In the genomic region with DNA sequence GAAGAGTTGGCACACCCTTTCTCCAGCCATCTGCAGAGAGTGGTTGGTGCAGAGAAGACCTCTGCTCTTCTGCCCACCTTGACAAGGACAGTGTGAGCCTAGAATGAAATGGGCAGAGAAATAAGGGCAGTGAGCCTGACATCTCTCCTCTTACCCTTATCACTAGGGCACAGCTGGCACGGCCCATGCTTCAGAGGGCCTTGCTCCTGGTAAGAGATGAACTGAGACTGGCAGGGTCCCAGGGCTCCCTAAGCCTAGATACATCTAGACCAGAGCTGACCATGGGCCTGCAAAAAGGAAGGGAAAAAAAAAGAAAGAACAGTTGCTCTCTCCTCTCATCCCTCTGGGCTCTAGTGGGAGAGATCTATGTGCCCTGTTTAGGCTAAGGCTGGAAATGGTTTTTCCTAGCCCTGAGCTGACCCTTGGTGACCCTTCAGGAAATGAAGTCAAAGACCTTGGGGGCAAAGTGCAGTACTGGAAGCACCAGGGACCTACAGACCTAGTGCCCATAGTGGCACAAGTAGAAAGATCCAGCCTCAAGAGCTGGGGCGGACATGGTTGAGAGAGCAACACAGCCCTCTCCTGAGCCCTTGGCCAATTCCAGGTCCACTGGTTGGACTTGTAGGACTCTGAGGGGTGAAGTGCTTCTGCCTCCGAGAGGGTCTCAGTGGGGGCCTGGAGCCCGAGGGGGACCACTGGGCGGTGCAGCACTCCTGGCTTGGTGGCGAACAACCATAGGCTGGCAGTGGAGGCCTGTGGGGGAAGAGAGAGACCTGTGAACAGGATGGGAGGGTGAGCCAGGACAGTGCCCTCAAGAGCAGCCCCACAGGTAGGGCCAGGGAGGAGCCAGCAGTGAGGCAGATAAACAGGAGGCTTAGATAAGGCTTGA, we compare ENCODE assay signal across 13 cellular contexts. TPM values are rescaled to one million over a fixed set of nuclear protein-coding genes. Genes with fewer than 3 reads are reported as not detected.
A peak's percentile ranks its signal among the peaks of the same experiment; 100 is the strongest.
DNase-seq lines count a peak whose midpoint lies in the region; ATAC-seq and TF ChIP-seq lines count a peak whose summit lies in the region.
"Had no signal": no experiment of that assay in that cellular context is flagged by ENCODE, and none has a peak within 500 bp of the region (broad histone marks: within the 10 kb centered on the region; RNA-seq: fewer than 3 reads in every experiment).

No MANE protein-coding gene starts in this region.

- TF ChIP-seq POLR2A in gastroesophageal sphincter (IDR thresholded peaks at IDR 0.05): no peak

- H3K4me1 ChIP-seq in BLaER1: peaks cover 64% of the 10 kb centered on the region
- H3K4me1 ChIP-seq in GM23338 (ENCODE audit: insufficient read depth): peaks cover 2% of the 10 kb centered on the region; the same call in 1 of the 2 replicates
- H3K4me1 ChIP-seq in ascending aorta: peaks cover 0 to 19% of the 10 kb centered on the region in 2 donors
- no peaks in the 10 kb centered on the region for H3K4me1 ChIP-seq in mesendoderm (ENCODE audit: control insufficient read depth, low read depth, low read length)
- peaks cover 0 to 38% (median 6%) of the 10 kb centered on the region in 3 donors for H3K4me1 ChIP-seq in gastroesophageal sphincter

- no peaks in the 10 kb centered on the region for H3K79me1 ChIP-seq in mesendoderm (ENCODE audit: low read length)

- H2AFZ ChIP-seq in GM23338: no peak overlapping the region

- H3K4me2 ChIP-seq in BLaER1 (peak overlapping the region; percentile 67), GM23338 (no peak overlapping the region), mesendoderm (ENCODE audit: low read length) (no peak overlapping the region)
- H3K4me2 ChIP-seq: KMS-11 had no signal

- WGBS in mesendoderm (ENCODE audit: extremely low coverage, insufficient coverage, low lambda C conversion rate): no CpG with 5 or more reads among the region's 6 CpGs
- 50% methylated on average over 1 of the region's 6 CpGs; no CpG with 5 or more reads in 1 of the 2 donors for WGBS in gastroesophageal sphincter (ENCODE audit: low coverage in 1 of 2), 2 donors

- TF ChIP-seq CTCF in GM23338 (conservative IDR thresholded peaks at IDR 0.05; ENCODE audit: low read depth in 2 of 2): no peak
- no peak for TF ChIP-seq CTCF in ascending aorta (IDR thresholded peaks at IDR 0.05)
- no peak for TF ChIP-seq CTCF in gastroesophageal sphincter (IDR thresholded peaks at IDR 0.05)
- no peak for TF ChIP-seq CTCF in Calu3 (IDR thresholded peaks at IDR 0.05; ENCODE audit: unreplicated experiment)

- H3K27ac Mint-ChIP-seq in GM23338: peak overlapping the region; percentile 21
- H3K27ac Mint-ChIP-seq in Calu3 (ENCODE audit: unreplicated experiment): no peak overlapping the region

- H3K56ac ChIP-seq in mesendoderm (ENCODE audit: low read length): no peak overlapping the region

- H3K27ac ChIP-seq in BLaER1 (peak overlapping the region; percentile 55), GM23338 (ENCODE audit: low read depth) (peak overlapping the region; percentile 42; the same call in 1 of the 2 replicates), ascending aorta (peak overlapping the region; percentile 23 to 72), mesendoderm (ENCODE audit: low read depth, low read length) (no peak overlapping the region), gastroesophageal sphincter (no peak overlapping the region)
- H3K27ac ChIP-seq: C4-2B, KMS-11, SK-N-MC had no signal

- H4K5ac ChIP-seq in mesendoderm (ENCODE audit: low read length): no peak overlapping the region

- no peak overlapping the region for H4K8ac ChIP-seq in mesendoderm (ENCODE audit: low read depth, low read length)

- H2BK120ac ChIP-seq in mesendoderm (ENCODE audit: low read depth, low read length): no peak overlapping the region

- DNase-seq in GM23338 (ENCODE audit: low spot score) (no peak), ascending aorta (ENCODE audit: low spot score in 2 of 2) (no peak), mesendoderm (no peak), Calu3 (no peak)

- CTCF ChIA-PET in Calu3 (lab: Charles Lee): interaction anchor here (0.6 to 0.8 kb wide), 3 partner anchors 27 to 132 kb away, joined by 3 to 7 read pairs (median 4); partner anchors contain the start of gene TMBIM6

- H3K9me3 ChIP-seq in BLaER1 (no peaks in the 10 kb centered on the region), ascending aorta (no peaks in the 10 kb centered on the region), gastroesophageal sphincter (no peaks in the 10 kb centered on the region)
- H3K9me3 ChIP-seq: gastrocnemius medialis, stomach had no signal

- intact Hi-C loops in ascending aorta (cut with DNase I): loop anchor here (2.0 to 10.0 kb wide), 2 partner anchors 27 to 199 kb away; partner anchors contain the start of gene BCDIN3D
- intact Hi-C loops in Calu3 (cut with micrococcal nuclease; ENCODE audit: unreplicated experiment): no loop called here

- H3K36me3 Mint-ChIP-seq in GM23338 (ENCODE audit: low read depth): peaks cover 64% of the 10 kb centered on the region
- H3K36me3 Mint-ChIP-seq in Calu3 (ENCODE audit: insufficient read depth, unreplicated experiment): peaks cover 19% of the 10 kb centered on the region

- H2AK5ac ChIP-seq in mesendoderm (ENCODE audit: low read length): no peak overlapping the region

- no peaks in the 10 kb centered on the region for H3K9me3 Mint-ChIP-seq in GM23338
- H3K9me3 Mint-ChIP-seq in Calu3 (ENCODE audit: low read depth, unreplicated experiment): no peaks in the 10 kb centered on the region

- ATAC-seq in GM23338 (no peak), HG03520 (IDR thresholded peaks at IDR 0.05; ENCODE audit: unreplicated experiment) (no peak), gastroesophageal sphincter (no peak), HG03039 (IDR thresholded peaks at IDR 0.05; ENCODE audit: unreplicated experiment) (no peak)

- H4K20me1 ChIP-seq in BLaER1 (no peaks in the 10 kb centered on the region), GM23338 (replicated peaks; ENCODE audit: insufficient read depth) (peaks cover 3% of the 10 kb centered on the region; the same call in 1 of the 2 replicates)

- H3K23ac ChIP-seq in mesendoderm (ENCODE audit: low read length): peak overlapping the region; percentile 24

- H2BK5ac ChIP-seq in mesendoderm (ENCODE audit: low read length): no peak overlapping the region

- H2BK15ac ChIP-seq in mesendoderm (replicated peaks; ENCODE audit: low read depth): no peak overlapping the region

- H3K36me3 ChIP-seq in BLaER1: peaks cover 67% of the 10 kb centered on the region
- peaks cover 4% of the 10 kb centered on the region for H3K36me3 ChIP-seq in GM23338 (ENCODE audit: insufficient read depth)
- H3K36me3 ChIP-seq in ascending aorta: peaks cover 34 to 73% of the 10 kb centered on the region in 2 donors
- peaks cover 16% of the 10 kb centered on the region for H3K36me3 ChIP-seq in mesendoderm (ENCODE audit: control insufficient read depth, insufficient read depth, low read length)
- H3K36me3 ChIP-seq in gastroesophageal sphincter: peaks cover 0 to 97% of the 10 kb centered on the region in 2 donors

- H3K9me2 ChIP-seq in GM23338 (ENCODE audit: insufficient read depth): no peaks in the 10 kb centered on the region

- H3K9ac ChIP-seq in BLaER1 (peak overlapping the region; percentile 31; the same call in 1 of the 2 replicates), mesendoderm (ENCODE audit: low read length) (no peak overlapping the region)

- H3K27me3 Mint-ChIP-seq in GM23338 (ENCODE audit: insufficient read depth, low read depth, poor library complexity) (peaks cover 22% of the 10 kb centered on the region), Calu3 (ENCODE audit: unreplicated experiment) (no peaks in the 10 kb centered on the region)

- H3K4me1 Mint-ChIP-seq in GM23338: peaks cover 24% of the 10 kb centered on the region
- no peaks in the 10 kb centered on the region for H3K4me1 Mint-ChIP-seq in Calu3 (ENCODE audit: low read depth, unreplicated experiment)

- H3K4me3 Mint-ChIP-seq in GM23338: no peak overlapping the region
- no peak overlapping the region for H3K4me3 Mint-ChIP-seq in Calu3 (ENCODE audit: low read depth, unreplicated experiment)

- TF ChIP-seq EP300 in gastroesophageal sphincter (IDR thresholded peaks at IDR 0.05): no peak

- H3K4ac ChIP-seq in mesendoderm (ENCODE audit: low read depth, low read length): no peak overlapping the region

- H3K79me2 ChIP-seq in GM23338 (replicated peaks; ENCODE audit: insufficient read depth) (no peaks in the 10 kb centered on the region), mesendoderm (ENCODE audit: control insufficient read depth, insufficient read depth, low read length) (no peaks in the 10 kb centered on the region)

- BruUV-seq in Calu3 (replicated peaks; lab: Mats Ljungman, UMichigan): no TSS peak

- H3K18ac ChIP-seq in mesendoderm (ENCODE audit: low read length): no peak overlapping the region

- H3F3A ChIP-seq in GM23338 (replicated peaks; ENCODE audit: low read depth): no peaks in the 10 kb centered on the region

- no peak overlapping the region for H3K4me3 ChIP-seq in BLaER1
- no peak overlapping the region for H3K4me3 ChIP-seq in GM23338
- no peak overlapping the region for H3K4me3 ChIP-seq in ascending aorta
- H3K4me3 ChIP-seq in mesendoderm (ENCODE audit: low read length): no peak overlapping the region
- no peak overlapping the region for H3K4me3 ChIP-seq in gastroesophageal sphincter
- H3K4me3 ChIP-seq: gastrocnemius medialis, SK-N-MC, stomach had no signal

- H3K27me3 ChIP-seq in BLaER1: no peaks in the 10 kb centered on the region
- H3K27me3 ChIP-seq in GM23338 (ENCODE audit: insufficient read depth): no peaks in the 10 kb centered on the region
- H3K27me3 ChIP-seq in ascending aorta: no peaks in the 10 kb centered on the region
- H3K27me3 ChIP-seq in mesendoderm (ENCODE audit: insufficient read depth, low read length, poor library complexity): no peaks in the 10 kb centered on the region
- H3K27me3 ChIP-seq in gastroesophageal sphincter: no peaks in the 10 kb centered on the region
- H3K27me3 ChIP-seq: gastrocnemius medialis, stomach had no signal

TF ChIP-seq in GM23338, 12 proteins besides CTCF, POLR2A, EP300 and RAD21 (continues in another document):
- TF ChIP-seq EZH2 (IDR thresholded peaks at IDR 0.05; ENCODE audit: low read depth, unreplicated experiment) (no peak), ZNF114 (CRISPR knock-in tag; IDR thresholded peaks at IDR 0.05) (no peak), EZH2phosphoT487 (IDR thresholded peaks at IDR 0.05; ENCODE audit: unreplicated experiment) (no peak), POLR2AphosphoS5 (IDR thresholded peaks at IDR 0.05; ENCODE audit: low read depth) (no peak), CREB1 (CRISPR knock-in tag; IDR thresholded peaks at IDR 0.05; ENCODE audit: low read depth) (no peak)

RNA-seq across cellular contexts. Expression of gene PRPF40B, which starts 22.0 kb away (rescaled TPM):
- 14.7 and 17.9 TPM in 2 replicates for total RNA-seq in GM23338 (2014; rRNA removed; shearing (Covaris generic))
- polyA plus RNA-seq in GM23338 (2016; fragmentation: Nextera tagmentation; extraction: Ambion mirVana): 16.7 and 19.0 TPM in 2 replicates
- total RNA-seq in ascending aorta (9.5 TPM), gastroesophageal sphincter (10 to 100 TPM; 14.6 to 24.0 (median 18.3) TPM), Calu3 (2022) (21.7 and 22.2 TPM in 2 replicates)
- polyA plus RNA-seq in mesendoderm (2013, experiment 1 of 2): 4.3 TPM
- polyA plus RNA-seq in mesendoderm (2013, experiment 2 of 2): 4.5 TPM

RNA-seq across cellular contexts. Expression of gene FAM186B, which starts 40.0 kb away (rescaled TPM):
- total RNA-seq in GM23338 (2014; rRNA removed; shearing (Covaris generic)): 0.08 and 0.38 TPM in 2 replicates
- polyA plus RNA-seq in GM23338 (2016; fragmentation: Nextera tagmentation; extraction: Ambion mirVana): 0.21 and 0.31 TPM in 2 replicates
- not detected for total RNA-seq in ascending aorta
- 0.08 TPM for polyA plus RNA-seq in mesendoderm (2013, experiment 1 of 2)
- polyA plus RNA-seq in mesendoderm (2013, experiment 2 of 2): 0.06 TPM
- total RNA-seq in gastroesophageal sphincter: under 1 TPM in 2 of 4 donors, not detected in 2; 0.31 to 0.69 TPM
- 0.29 and 0.47 TPM in 2 replicates for total RNA-seq in Calu3 (2022)

Comparison
In these comparisons a context has a peak if more than half of its experiments do, and no peak if none do; other contexts are left out.
1. H3K27ac ChIP-seq: peak in BLaER1 (single experiment), GM23338 (single experiment) and ascending aorta (2 of 2); none in mesendoderm (single experiment) and gastroesophageal sphincter (0 of 4).